In the genomic region with DNA sequence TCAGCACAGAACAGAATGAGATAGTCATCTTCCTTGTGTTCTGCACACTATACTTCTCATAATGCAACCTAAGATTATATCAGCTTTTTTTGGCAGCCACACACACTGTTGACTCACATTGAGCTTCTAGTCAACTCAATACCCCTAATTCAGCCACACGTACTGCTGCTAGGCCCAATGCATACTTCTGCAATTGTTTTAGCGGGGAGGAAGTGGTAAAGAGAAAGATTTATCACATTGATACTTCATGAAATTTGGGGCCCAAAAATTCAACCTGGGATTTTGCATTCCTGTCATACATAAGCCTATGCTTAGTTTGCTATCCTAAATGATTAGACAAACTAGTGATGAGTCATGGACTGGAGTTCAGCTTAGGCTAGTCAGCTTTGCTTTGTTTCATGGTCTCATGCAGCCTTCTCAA, we compare ENCODE assay signal across 13 cellular contexts. TPM values are rescaled to one million over a fixed set of nuclear protein-coding genes. Genes with fewer than 3 reads are reported as not detected.
DNase-seq lines count a peak whose midpoint lies in the region; ATAC-seq, FAIRE-seq and TF ChIP-seq lines count a peak whose summit lies in the region.
"Had no signal": no experiment of that assay in that cellular context is flagged by ENCODE, and none has a peak within 500 bp of the region (broad histone marks: within the 10 kb centered on the region; RNA-seq: fewer than 3 reads in every experiment).

No MANE protein-coding gene starts in this region.

- ATAC-seq in GM12878 = peak; percentile 84
- ATAC-seq in HG03139 (IDR thresholded peaks at IDR 0.05; ENCODE audit: unreplicated experiment) = no peak
- ATAC-seq in HG03045 (IDR thresholded peaks at IDR 0.05; ENCODE audit: unreplicated experiment) = no peak
- ATAC-seq: gastrocnemius medialis had no signal

- DNase-seq in activated CD4-positive, alpha-beta T cell treated with anti-CD3 and anti-CD28 coated beads, Interleukin-2, amount 10 ng/mL, durations not matched to agents 24 days and 14 days = peak; percentile 67
- DNase-seq in activated CD4-positive, alpha-beta T cell treated with anti-CD3 and anti-CD28 coated beads, Interleukin-2, amount 50 U/mL, for 1 hour = no peak
- DNase-seq in NOMO-1 (lab: John Stamatoyannopoulos, UW; ENCODE audit: unreplicated experiment in 2 of 2) = peak; percentile 78 to 87
- DNase-seq in GM12878 (ENCODE audit: low read depth, low spot score) = no peak
- DNase-seq in skeletal muscle cell (ENCODE audit: low read depth) = peak; percentile 53
- DNase-seq in stomach = no peak
- DNase-seq: gastrocnemius medialis, NCI-H526 treated with DMSO at 0.1 percent for 48 hours, substantia nigra had no signal

- peaks cover 14% of the 10 kb centered on the region for H3K4me1 Mint-ChIP-seq in activated CD4-positive, alpha-beta T cell treated with anti-CD3 and anti-CD28 coated beads, Interleukin-2, amount 10 ng/mL, durations not matched to agents 24 days and 14 days

- no peak for TF ChIP-seq POLR2A in GM12878 (IDR thresholded peaks at IDR 0.05; ENCODE audit: low read depth, low read length)
- TF ChIP-seq POLR2A in stomach (IDR thresholded peaks at IDR 0.05) = no peak

- H3K27ac ChIP-seq in GM12878 (ENCODE audit: control insufficient read depth, insufficient read depth) (no peak overlapping the region), stomach (no peak overlapping the region)
- H3K27ac ChIP-seq: gastrocnemius medialis had no signal

- H3K4me2 ChIP-seq in GM12878 (ENCODE audit: control insufficient read depth, insufficient read depth) = no peak overlapping the region

- RAD21 ChIA-PET in GM12878 (lab: Charles Lee; ENCODE audit: unreplicated experiment) = interaction anchor here (2.2 to 2.3 kb wide), 3 partner anchors 26 to 60 kb away, joined by 4 to 6 read pairs (median 5); no protein-coding TSS in a partner anchor

- POLR2A ChIA-PET in GM12878 (lab: Charles Lee) = interaction anchor here (1.4 kb wide), 1 partner anchor 25 kb away, joined by 4 read pairs; no protein-coding TSS in a partner anchor

- H3K27me3 ChIP-seq in GM12878 (replicated peaks in 1 of 2; ENCODE audit: control insufficient read depth in 2 of 2, insufficient read depth in 2 of 2, low read length in 1 of 2) (no peaks in the 10 kb centered on the region), stomach (no peaks in the 10 kb centered on the region)
- H3K27me3 ChIP-seq: gastrocnemius medialis had no signal

- SMC1A ChIA-PET in GM12878 (lab: Charles Lee; ENCODE audit: uncharacterized antibody, unreplicated experiment) = interaction anchor here (0.9 to 2.5 kb wide), 8 partner anchors 16 to 163 kb away, joined by 3 to 6 read pairs (median 4); no protein-coding TSS in a partner anchor

- TF ChIP-seq RAD21 in GM12878 (IDR thresholded peaks at IDR 0.05; ENCODE audit: insufficient read depth, low read depth, low read length) = no peak

- H3K4me3 ChIP-seq in GM12878 = no peak overlapping the region
- no peak overlapping the region for H3K4me3 ChIP-seq in skeletal muscle cell (ENCODE audit: low read depth, low read length)
- H3K4me3 ChIP-seq in stomach = no peak overlapping the region
- H3K4me3 ChIP-seq: gastrocnemius medialis had no signal

- no peak for TF ChIP-seq CTCF in GM12878 (IDR thresholded peaks at IDR 0.05 in 2 of 3, conservative IDR thresholded peaks at IDR 0.05 in 1 of 3; ENCODE audit: control insufficient read depth in 2 of 3, extremely low read depth in 1 of 3, insufficient read depth in 1 of 3, low read depth in 3 of 3, low read length in 3 of 3)
- no peak for TF ChIP-seq CTCF in stomach (IDR thresholded peaks at IDR 0.05)

- no peak overlapping the region for H2AFZ ChIP-seq in GM12878 (ENCODE audit: control insufficient read depth, low read depth, low read length)

- no peak for TF ChIP-seq EP300 in GM12878 (IDR thresholded peaks at IDR 0.05; ENCODE audit: borderline replicate concordance in 1 of 2, control insufficient read depth in 1 of 2, low read depth in 2 of 2, low read length in 2 of 2)
- no peak for TF ChIP-seq EP300 in stomach (IDR thresholded peaks at IDR 0.05)

- FAIRE-seq in GM12878 (lab: Jason Lieb, UNC) = no peak

- intact Hi-C loops in activated CD4-positive, alpha-beta T cell treated with anti-CD3 and anti-CD28 coated beads, Interleukin-2, amount 10 ng/mL, durations not matched to agents 24 days and 14 days (cut with micrococcal nuclease) = loop anchor here (1.0 to 2.0 kb wide), 2 partner anchors 52 to 60 kb away; partner anchors contain the start of gene ADORA2A
- intact Hi-C loops in GM12878 (cut with micrococcal nuclease; ENCODE audit: unreplicated experiment) (no loop called here), stomach (cut with DNase I; ENCODE audit: low total_unique reads) (no loop called here)

- H3K9me3 ChIP-seq in GM12878 (replicated peaks; ENCODE audit: control insufficient read depth, insufficient read depth, low read length) = no peaks in the 10 kb centered on the region
- H3K9me3 ChIP-seq in stomach = no peaks in the 10 kb centered on the region
- H3K9me3 ChIP-seq: gastrocnemius medialis had no signal

- no peaks in the 10 kb centered on the region for H4K20me1 ChIP-seq in GM12878 (ENCODE audit: control insufficient read depth, insufficient read depth)

- no peak overlapping the region for H3K4me3 Mint-ChIP-seq in activated CD4-positive, alpha-beta T cell treated with anti-CD3 and anti-CD28 coated beads, Interleukin-2, amount 10 ng/mL, durations not matched to agents 24 days and 14 days
- H3K4me3 Mint-ChIP-seq: B cell had no signal

- H3K9me3 Mint-ChIP-seq in activated CD4-positive, alpha-beta T cell treated with anti-CD3 and anti-CD28 coated beads, Interleukin-2, amount 10 ng/mL, durations not matched to agents 24 days and 14 days = no peaks in the 10 kb centered on the region

- no peak overlapping the region for H3K9ac ChIP-seq in GM12878 (ENCODE audit: control insufficient read depth, insufficient read depth, low read length)

- BruUV-seq in GM12878 (replicated peaks; lab: Mats Ljungman, UMichigan) = no TSS peak

- peaks cover 10% of the 10 kb centered on the region for H3K27me3 Mint-ChIP-seq in activated CD4-positive, alpha-beta T cell treated with anti-CD3 and anti-CD28 coated beads, Interleukin-2, amount 10 ng/mL, durations not matched to agents 24 days and 14 days

- H3K79me2 ChIP-seq in GM12878 (ENCODE audit: control insufficient read depth, insufficient read depth, low read length) = no peaks in the 10 kb centered on the region

- H3K27ac Mint-ChIP-seq in activated CD4-positive, alpha-beta T cell treated with anti-CD3 and anti-CD28 coated beads, Interleukin-2, amount 10 ng/mL, durations not matched to agents 24 days and 14 days = peak overlapping the region; percentile 78
- H3K27ac Mint-ChIP-seq: B cell had no signal

- no peaks in the 10 kb centered on the region for H3K36me3 Mint-ChIP-seq in activated CD4-positive, alpha-beta T cell treated with anti-CD3 and anti-CD28 coated beads, Interleukin-2, amount 10 ng/mL, durations not matched to agents 24 days and 14 days (ENCODE audit: low read depth)

- H3K4me1 ChIP-seq in GM12878 (ENCODE audit: control insufficient read depth, insufficient read depth, low read length) (no peaks in the 10 kb centered on the region), stomach (peaks cover 0 to 36% (median 14%) of the 10 kb centered on the region in 4 donors)

- WGBS in GM12878 (ENCODE audit: insufficient coverage, insufficient replicate concordance, low lambda C conversion rate, missing lambda C conversion rate) = 4% methylated on average over 2 of the region's 2 CpGs
- WGBS in stomach, 5 donors = 71 to 80% (median 77%) methylated on average over 2 of the region's 2 CpGs

- no peaks in the 10 kb centered on the region for H3K36me3 ChIP-seq in GM12878 (ENCODE audit: control insufficient read depth in 2 of 2, insufficient read depth in 2 of 2, low read length in 1 of 2)
- no peaks in the 10 kb centered on the region for H3K36me3 ChIP-seq in stomach
- H3K36me3 ChIP-seq: gastrocnemius medialis had no signal

- CTCF ChIA-PET in GM12878 (lab: Yijun Ruan, JAX) = interaction anchor here (0.7 to 3.1 kb wide), 18 partner anchors 12 to 164 kb away, joined by 3 to 14 read pairs (median 4); partner anchors contain the start of gene ADORA2A

- in situ Hi-C loops in GM12878 (cut with MboI) = no loop called here

RNA-seq across cellular contexts. Expression of gene UPB1, which starts 8.6 kb away (rescaled TPM):
- total RNA-seq in activated CD4-positive, alpha-beta T cell treated with anti-CD3 and anti-CD28 coated beads, Interleukin-2, amount 10 ng/mL, durations not matched to agents 24 days and 14 days = 0.12 TPM in 2 replicates
- total RNA-seq in GM12878 (2013; cell fraction: nucleolus; rRNA removed) = 39.2 and 39.8 TPM in 2 replicates
- total RNA-seq in GM12878 (2014; rRNA removed) = 2.5 and 2.8 TPM in 2 replicates
- total RNA-seq in GM12878 (2014; rRNA removed; fragmentation: Illumina TruSeq; extraction: Trizol) = 3.4 and 3.5 TPM in 2 replicates
- total RNA-seq in GM12878 (2021) = 3.3 and 3.9 TPM in 2 replicates
- polyA plus RNA-seq in GM12878 (2011; ENCODE audit: low read depth) = 1.8 TPM
- polyA plus RNA-seq in GM12878 (2011; rRNA removed) = 20.5 and 20.6 TPM in 2 replicates
- polyA plus RNA-seq in GM12878 (2011; cell fraction: cytosol; rRNA removed) = 12.1 and 14.3 TPM in 2 replicates
- polyA plus RNA-seq in GM12878 (2011; cell fraction: nucleus; rRNA removed) = 19.0 and 30.2 TPM in 2 replicates
- 1.8 and 3.0 TPM in 2 replicates for polyA plus RNA-seq in GM12878 (2012)
- polyA plus RNA-seq in GM12878 (2014; fragmentation: Illumina TruSeq; extraction: Trizol) = 2.6 and 2.8 TPM in 2 replicates
- polyA plus RNA-seq in GM12878 (2014; fragmentation: Nextera tagmentation; extraction: Ambion mirVana) = 1 to 10 TPM; 2.9 to 4.5 TPM
- 3.4 and 3.5 TPM in 2 replicates for polyA plus RNA-seq in GM12878 (2014; rRNA removed)
- 1 to 10 TPM in 1 of 2 experiments, under 1 TPM in 1; 0.89 to 1.2 TPM for polyA plus RNA-seq in GM12878 (2016; fragmentation: Nextera tagmentation; extraction: Ambion mirVana)
- 10.8 and 11.0 TPM in 2 replicates for polyA minus RNA-seq in GM12878 (2011; rRNA and poly(A)+ RNA removed)
- polyA minus RNA-seq in GM12878 (2011; cell fraction: cytosol; rRNA and poly(A)+ RNA removed) = 3.3 and 3.6 TPM in 2 replicates
- 6.9 and 8.1 TPM in 2 replicates for polyA minus RNA-seq in GM12878 (2011; cell fraction: nucleus; rRNA and poly(A)+ RNA removed)
- total RNA-seq in stomach = under 1 TPM in 1 of 5 donors, not detected in 4; 0.73 TPM
- under 1 TPM in 1 of 3 donors, not detected in 2; 0.35 TPM for polyA plus RNA-seq in stomach
- total RNA-seq: osteocyte had no signal

RNA-seq across cellular contexts. Expression of gene ADORA2A, which starts 59.1 kb away (rescaled TPM):
- total RNA-seq in activated CD4-positive, alpha-beta T cell treated with anti-CD3 and anti-CD28 coated beads, Interleukin-2, amount 10 ng/mL, durations not matched to agents 24 days and 14 days = 34.9 and 36.2 TPM in 2 replicates
- total RNA-seq in GM12878 (2013; cell fraction: nucleolus; rRNA removed) = 55.4 and 60.9 TPM in 2 replicates
- total RNA-seq in GM12878 (2014; rRNA removed) (27.4 and 28.5 TPM in 2 replicates), GM12878 (2014; rRNA removed; fragmentation: Illumina TruSeq; extraction: Trizol) (10.5 and 10.9 TPM in 2 replicates), GM12878 (2021) (22.9 and 23.6 TPM in 2 replicates), stomach (1 to 10 TPM in 3 of 5 donors, under 1 TPM in 1, not detected in 1; 0.58 to 7.1 (median 3.1) TPM)
- 9.5 TPM for polyA plus RNA-seq in GM12878 (2011; ENCODE audit: low read depth)
- polyA plus RNA-seq in GM12878 (2011; rRNA removed) (16.2 and 31.2 TPM in 2 replicates), GM12878 (2014; fragmentation: Illumina TruSeq; extraction: Trizol) (4.6 and 15.9 TPM in 2 replicates), GM12878 (2014; fragmentation: Nextera tagmentation; extraction: Ambion mirVana) (1 to 10 TPM in 1 of 2 experiments, under 1 TPM in 1; 0.69 to 1.6 TPM), GM12878 (2014; rRNA removed) (29.6 and 30.5 TPM in 2 replicates), GM12878 (2016; fragmentation: Nextera tagmentation; extraction: Ambion mirVana) (10 to 100 TPM; 15.8 to 20.6 TPM), stomach (1 to 10 TPM; 1.4 to 2.9 (median 1.6) TPM)
- 49.3 and 77.4 TPM in 2 replicates for polyA plus RNA-seq in GM12878 (2011; cell fraction: cytosol; rRNA removed)
- polyA plus RNA-seq in GM12878 (2011; cell fraction: nucleus; rRNA removed) = 45.4 and 47.1 TPM in 2 replicates
- polyA plus RNA-seq in GM12878 (2012) = 22.8 and 28.8 TPM in 2 replicates
- 38.3 and 56.7 TPM in 2 replicates for polyA minus RNA-seq in GM12878 (2011; rRNA and poly(A)+ RNA removed)
- polyA minus RNA-seq in GM12878 (2011; cell fraction: cytosol; rRNA and poly(A)+ RNA removed) = 11.3 and 12.3 TPM in 2 replicates
- 15.4 and 23.7 TPM in 2 replicates for polyA minus RNA-seq in GM12878 (2011; cell fraction: nucleus; rRNA and poly(A)+ RNA removed)

Comparison
In these comparisons a context has a peak if more than half of its experiments do, and no peak if none do; other contexts are left out.
1. DNase-seq: peak in activated CD4-positive, alpha-beta T cell treated with anti-CD3 and anti-CD28 coated beads, Interleukin-2, amount 10 ng/mL, durations not matched to agents 24 days and 14 days (single experiment), NOMO-1 (2 of 2) and skeletal muscle cell (single experiment); none in activated CD4-positive, alpha-beta T cell treated with anti-CD3 and anti-CD28 coated beads, Interleukin-2, amount 50 U/mL, for 1 hour (single experiment), GM12878 (single experiment) and stomach (single experiment).